In the genomic region with DNA sequence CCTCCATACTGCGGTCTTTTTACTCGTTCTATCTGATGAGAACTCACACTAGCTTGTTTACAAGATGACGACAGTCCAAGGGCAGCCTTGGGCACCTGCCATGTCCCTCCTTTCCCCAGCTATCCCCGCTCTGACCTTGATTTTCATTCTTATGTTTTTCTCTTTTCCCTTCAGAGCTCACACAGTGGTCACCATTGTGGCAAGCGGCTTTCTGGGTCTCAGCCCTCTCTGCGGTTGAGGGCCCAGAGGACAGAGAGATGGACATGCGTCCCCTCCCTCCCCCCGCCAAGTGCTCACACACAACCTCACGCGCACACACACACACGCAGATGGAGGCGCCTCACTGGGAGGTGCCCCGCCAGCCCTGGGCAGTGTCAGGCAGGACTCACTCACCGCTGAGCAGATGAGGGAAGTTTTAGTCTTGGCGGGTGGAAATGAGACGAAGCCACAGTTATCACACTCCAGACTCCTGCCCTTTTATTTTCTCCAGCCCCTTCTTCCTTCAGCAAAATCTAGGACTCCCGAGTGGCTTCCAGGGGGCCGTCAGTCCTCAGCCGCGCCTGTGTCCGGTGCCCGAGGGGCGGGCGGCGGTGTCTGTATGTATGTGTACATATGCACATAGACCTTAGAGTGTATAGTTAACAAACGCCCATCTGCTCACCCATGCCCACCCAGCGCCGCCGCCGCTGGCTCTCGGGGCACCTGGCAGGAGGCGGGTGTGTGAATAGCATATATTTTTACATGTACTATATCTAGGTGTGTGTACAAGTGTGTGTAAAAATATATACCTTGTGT, we compare ENCODE assay signal across 21 cellular contexts. TPM values are rescaled to one million over a fixed set of nuclear protein-coding genes. Genes with fewer than 3 reads are reported as not detected.
A peak's percentile ranks its signal among the peaks of the same experiment; 100 is the strongest.
DNase-seq lines count a peak whose midpoint lies in the region; ATAC-seq and TF ChIP-seq lines count a peak whose summit lies in the region.
"Had no signal": no experiment of that assay in that cellular context is flagged by ENCODE, and none has a peak within 500 bp of the region (broad histone marks: within the 10 kb centered on the region; RNA-seq: fewer than 3 reads in every experiment).

No MANE protein-coding gene starts in this region.

- no peak for DNase-seq in left ventricle myocardium superior
- DNase-seq in right atrium auricular region (ENCODE audit: low spot score) = no peak
- peak in 1 of 10 donors; percentile 11 for DNase-seq in dorsolateral prefrontal cortex
- DNase-seq in aorta = no peak
- DNase-seq in activated naive CD4-positive, alpha-beta T cell treated with anti-CD3 and anti-CD28 coated beads for 36 hours = no peak
- DNase-seq: activated CD4-positive, alpha-beta T cell treated with anti-CD3 and anti-CD28 coated beads for 1 hour; activated CD8-positive, alpha-beta memory T cell treated with anti-CD3 and anti-CD28 coated beads, Interleukin-2, amount 50 U/mL, for 48 hours; CD8-positive, alpha-beta memory T cell; central memory CD4-positive, alpha-beta T cell; effector memory CD8-positive, alpha-beta T cell; Karpas-422; NCI-H1417 treated with DMSO at 0.1 percent for 48 hours; NCI-H345; psoas muscle; SHP77 treated with DMSO at 0.1 percent for 48 hours; T1000 had no signal

- CTCF ChIA-PET in activated naive CD4-positive, alpha-beta T cell treated with anti-CD3 and anti-CD28 coated beads for 36 hours (lab: Charles Lee) = no interaction called here

- H3K4me1 ChIP-seq in right atrium auricular region = peaks cover 0 to 6% of the 10 kb centered on the region in 2 donors
- H3K4me1 ChIP-seq in aorta (ENCODE audit: control insufficient read depth in 1 of 2, insufficient read depth in 2 of 2, low read length in 2 of 2) = no peaks in the 10 kb centered on the region
- H3K4me1 ChIP-seq: psoas muscle had no signal

- intact Hi-C loops in left ventricle myocardium superior (cut with micrococcal nuclease) = no loop called here
- intact Hi-C loops in dorsolateral prefrontal cortex (cut with DNase I) = no loop called here
- intact Hi-C loops in aorta (cut with DNase I) = no loop called here
- intact Hi-C loops in activated naive CD4-positive, alpha-beta T cell treated with anti-CD3 and anti-CD28 coated beads for 36 hours (cut with micrococcal nuclease) = no loop called here

- peak; percentile 13 for ATAC-seq in left ventricle myocardium superior
- ATAC-seq in aorta (ENCODE audit: low FRiP score) = peak; percentile 41
- no peak for ATAC-seq in HG02623 (IDR thresholded peaks at IDR 0.05; ENCODE audit: unreplicated experiment)
- ATAC-seq in GM18873 (IDR thresholded peaks at IDR 0.05; ENCODE audit: low FRiP score, unreplicated experiment) = no peak
- ATAC-seq: effector memory CD8-positive, alpha-beta T cell had no signal

- H3K27me3 ChIP-seq in right atrium auricular region (no peaks in the 10 kb centered on the region), dorsolateral prefrontal cortex (no peaks in the 10 kb centered on the region), aorta (ENCODE audit: control insufficient read depth in 1 of 2, insufficient read depth in 2 of 2, low read length in 1 of 2) (no peaks in the 10 kb centered on the region)

- H3K27ac ChIP-seq in right atrium auricular region (peak overlapping the region in 1 of 2 donors; percentile 57), dorsolateral prefrontal cortex (peak overlapping the region in 51 of 59 donors; percentile 16 to 84 (median 65)), aorta (ENCODE audit: low read depth in 1 of 2, low read length in 2 of 2) (peak overlapping the region; percentile 1 to 5)
- H3K27ac ChIP-seq: HL-60, psoas muscle had no signal

- TF ChIP-seq CTCF in right atrium auricular region (IDR thresholded peaks at IDR 0.05) (no peak), dorsolateral prefrontal cortex (IDR thresholded peaks at IDR 0.05 in 54 of 56, conservative IDR thresholded peaks at IDR 0.05 in 2 of 56; ENCODE audit: low read depth in 1 of 56, partially characterized antibody in 56 of 56) (no peak), nephron (IDR thresholded peaks at IDR 0.05; ENCODE audit: unreplicated experiment in 3 of 3) (no peak)

- H3K36me3 Mint-ChIP-seq in nephron (ENCODE audit: low read depth) = peaks cover 42% of the 10 kb centered on the region
- H3K36me3 Mint-ChIP-seq in activated naive CD4-positive, alpha-beta T cell treated with anti-CD3 and anti-CD28 coated beads for 36 hours (ENCODE audit: low read depth) = peaks cover 6% of the 10 kb centered on the region

- no peak overlapping the region for H3K4me3 ChIP-seq in right atrium auricular region
- H3K4me3 ChIP-seq in dorsolateral prefrontal cortex = no peak overlapping the region
- no peak overlapping the region for H3K4me3 ChIP-seq in aorta (ENCODE audit: low read length in 2 of 2)
- H3K4me3 ChIP-seq: psoas muscle had no signal

- no peak overlapping the region for H3K4me3 Mint-ChIP-seq in nephron
- H3K4me3 Mint-ChIP-seq in activated naive CD4-positive, alpha-beta T cell treated with anti-CD3 and anti-CD28 coated beads for 36 hours = no peak overlapping the region
- H3K4me3 Mint-ChIP-seq: activated naive CD4-positive, alpha-beta T cell treated with anti-CD3 and anti-CD28 coated beads, Interleukin-2, amount 50 U/mL, for 24 hours; CD8-positive, alpha-beta memory T cell; effector memory CD8-positive, alpha-beta T cell had no signal

- no peaks in the 10 kb centered on the region for H3K27me3 Mint-ChIP-seq in nephron (ENCODE audit: low read depth)
- H3K27me3 Mint-ChIP-seq in activated naive CD4-positive, alpha-beta T cell treated with anti-CD3 and anti-CD28 coated beads for 36 hours (ENCODE audit: low read depth) = no peaks in the 10 kb centered on the region
- H3K27me3 Mint-ChIP-seq: activated naive CD4-positive, alpha-beta T cell treated with anti-CD3 and anti-CD28 coated beads, Interleukin-2, amount 50 U/mL, for 24 hours; effector memory CD8-positive, alpha-beta T cell had no signal

- WGBS in aorta, 2 donors = 76% methylated on average over 32 of the region's 32 CpGs

- H3K9me3 Mint-ChIP-seq in nephron = no peaks in the 10 kb centered on the region
- no peaks in the 10 kb centered on the region for H3K9me3 Mint-ChIP-seq in activated naive CD4-positive, alpha-beta T cell treated with anti-CD3 and anti-CD28 coated beads for 36 hours
- H3K9me3 Mint-ChIP-seq: activated naive CD4-positive, alpha-beta T cell treated with anti-CD3 and anti-CD28 coated beads, Interleukin-2, amount 50 U/mL, for 24 hours; CD8-positive, alpha-beta memory T cell; effector memory CD8-positive, alpha-beta T cell had no signal

- no peaks in the 10 kb centered on the region for H3K4me1 Mint-ChIP-seq in nephron
- no peaks in the 10 kb centered on the region for H3K4me1 Mint-ChIP-seq in activated naive CD4-positive, alpha-beta T cell treated with anti-CD3 and anti-CD28 coated beads for 36 hours (ENCODE audit: low read depth)
- H3K4me1 Mint-ChIP-seq: activated naive CD4-positive, alpha-beta T cell treated with anti-CD3 and anti-CD28 coated beads, Interleukin-2, amount 50 U/mL, for 24 hours; CD8-positive, alpha-beta memory T cell had no signal

- peak overlapping the region in 2 of 3 experiments; percentile 53 to 78 for H3K27ac Mint-ChIP-seq in nephron
- no peak overlapping the region for H3K27ac Mint-ChIP-seq in activated naive CD4-positive, alpha-beta T cell treated with anti-CD3 and anti-CD28 coated beads for 36 hours
- H3K27ac Mint-ChIP-seq: activated naive CD4-positive, alpha-beta T cell treated with anti-CD3 and anti-CD28 coated beads, Interleukin-2, amount 50 U/mL, for 24 hours had no signal

- H3K36me3 ChIP-seq in right atrium auricular region (peaks cover 50% of the 10 kb centered on the region), aorta (ENCODE audit: control insufficient read depth in 1 of 2, insufficient read depth in 2 of 2, low read length in 1 of 2) (peaks cover 3 to 7% of the 10 kb centered on the region in 2 donors)

- H3K9me3 ChIP-seq in right atrium auricular region = no peaks in the 10 kb centered on the region
- no peaks in the 10 kb centered on the region for H3K9me3 ChIP-seq in aorta (ENCODE audit: control insufficient read depth, low read length)
- H3K9me3 ChIP-seq: psoas muscle had no signal

RNA-seq across cellular contexts. Expression of a gene that starts 13.8 kb away (rescaled TPM):
- total RNA-seq in left ventricle myocardium superior (1,967 TPM), right atrium auricular region (100 to 1,000 TPM; 558 to 602 TPM), dorsolateral prefrontal cortex (100 to 1,000 TPM in 8 of 120 experiments, 10 to 100 TPM in 111, 1 to 10 TPM in 1; 8.1 to 407 (median 27.4) TPM), aorta (1,000 to 10,000 TPM; 2,086 to 3,222 TPM)
- polyA plus RNA-seq in aorta = 1,000 to 10,000 TPM; 1,693 to 2,621 TPM
- total RNA-seq in activated naive CD4-positive, alpha-beta T cell treated with anti-CD3 and anti-CD28 coated beads for 36 hours = not detected
- total RNA-seq: CD8-positive, alpha-beta memory T cell had no signal
- polyA plus RNA-seq: CD8-positive, alpha-beta memory T cell had no signal

RNA-seq across cellular contexts. Expression of a gene that starts 45.9 kb away (rescaled TPM):
- 7.6 TPM for total RNA-seq in left ventricle myocardium superior
- total RNA-seq in right atrium auricular region = 10 to 100 TPM in 1 of 2 donors, 1 to 10 TPM in 1; 8.9 to 10.7 TPM
- 1 to 10 TPM in 119 of 120 experiments, under 1 TPM in 1; 0.83 to 9.9 (median 3.3) TPM for total RNA-seq in dorsolateral prefrontal cortex
- 10 to 100 TPM; 11.8 to 12.8 TPM for total RNA-seq in aorta
- polyA plus RNA-seq in aorta = 1 to 10 TPM; 3.6 to 5.3 TPM
- 10 to 100 TPM; 32.2 to 33.6 TPM for total RNA-seq in activated naive CD4-positive, alpha-beta T cell treated with anti-CD3 and anti-CD28 coated beads for 36 hours

Comparison
In these comparisons a context has a peak if more than half of its experiments do, and no peak if none do; other contexts are left out.
1. ATAC-seq: peak in left ventricle myocardium superior (single experiment) and aorta (single experiment); none in HG02623 (single experiment) and GM18873 (single experiment).
2. RNA of a gene that starts 13.8 kb away (total RNA-seq): 2,086 to 3,222 TPM in aorta, 1,967 TPM in left ventricle myocardium superior (single experiment), 558 to 602 TPM in right atrium auricular region and 8.1 to 407 TPM in dorsolateral prefrontal cortex; not detected in activated naive CD4-positive, alpha-beta T cell treated with anti-CD3 and anti-CD28 coated beads for 36 hours; every median in the first group is over 4 times any median in the second.